Comparison of ENCODE assay signal across 9 cellular contexts in the genomic region with DNA sequence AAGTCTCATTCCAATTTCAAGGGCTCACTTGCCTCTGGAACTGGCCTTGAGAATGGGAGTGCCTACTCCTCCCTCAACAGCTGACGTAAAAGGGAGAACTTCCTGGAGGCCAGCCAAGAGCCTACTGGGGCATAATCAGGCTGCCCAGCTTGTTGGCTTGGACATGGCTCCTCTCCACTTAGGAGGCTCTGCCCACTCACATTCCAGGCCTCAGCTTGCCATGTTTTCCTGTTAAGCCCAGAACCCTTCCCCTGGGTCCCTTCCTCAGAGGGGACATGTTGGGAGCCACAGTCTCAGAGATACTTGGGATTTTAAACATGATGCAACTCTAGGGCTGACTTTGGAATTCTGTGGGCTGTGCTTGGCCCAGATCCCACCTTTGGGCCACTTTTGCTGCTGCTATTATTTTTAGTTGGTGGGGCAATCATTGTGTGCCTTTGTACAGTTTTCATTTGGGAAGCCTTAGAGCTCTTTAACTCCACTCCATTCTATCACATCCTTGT. TPM values are rescaled to one million over a fixed set of nuclear protein-coding genes. Genes with fewer than 3 reads are reported as not detected.
A peak's percentile ranks its signal among the peaks of the same experiment; 100 is the strongest.
DNase-seq lines count a peak whose midpoint lies in the region; ATAC-seq, FAIRE-seq and TF ChIP-seq lines count a peak whose summit lies in the region.
"Had no signal": no experiment of that assay in that cellular context is flagged by ENCODE, and none has a peak within 500 bp of the region (broad histone marks: within the 10 kb centered on the region; RNA-seq: fewer than 3 reads in every experiment).

No MANE protein-coding gene starts in this region.

- H3K27me3 Mint-ChIP-seq in stimulated activated naive B cell treated with anti-CD40 and anti-IgM and Interleukin-4, amounts not matched to agents 10 μg/mL and 1 μg/mL and 100 μg/mL, for 72 hours, result peaks cover 6 to 11% of the 10 kb centered on the region in 2 donors
- no peaks in the 10 kb centered on the region for H3K27me3 Mint-ChIP-seq in activated T-cell treated with anti-CD3 and anti-CD28 coated beads, Interleukin-2, amount 50 U/mL, for 72 hours (ENCODE audit: low read depth)

- H3K4me3 ChIP-seq in PC-3 (ENCODE audit: low read length) (no peak overlapping the region), fibroblast of mammary gland (ENCODE audit: control insufficient read depth, low read depth, low read length) (no peak overlapping the region), pancreas (no peak overlapping the region)
- H3K4me3 ChIP-seq: GM12878 had no signal

- H3K79me2 ChIP-seq in PC-3 (ENCODE audit: low read length), result no peaks in the 10 kb centered on the region

- CTCF ChIA-PET in PC-3 (lab: Charles Lee), result no interaction called here

- peaks cover 2 to 3% of the 10 kb centered on the region in 2 donors for H3K9me3 Mint-ChIP-seq in stimulated activated naive B cell treated with anti-CD40 and anti-IgM and Interleukin-4, amounts not matched to agents 10 μg/mL and 1 μg/mL and 100 μg/mL, for 72 hours
- peaks cover 2 to 3% of the 10 kb centered on the region in 2 donors for H3K9me3 Mint-ChIP-seq in activated T-cell treated with anti-CD3 and anti-CD28 coated beads, Interleukin-2, amount 50 U/mL, for 72 hours

- H3K9me3 ChIP-seq in PC-3 (ENCODE audit: low read length) (no peaks in the 10 kb centered on the region), pancreas (no peaks in the 10 kb centered on the region)

- no peak for ATAC-seq in PC-3
- ATAC-seq in pancreas, result peak; percentile 93 to 96 (median 94)
- ATAC-seq in stimulated activated naive B cell treated with anti-CD40 and anti-IgM and Interleukin-4, amounts not matched to agents 10 μg/mL and 1 μg/mL and 100 μg/mL, for 72 hours (replicated peaks), result no peak
- no peak for ATAC-seq in activated T-cell treated with anti-CD3 and anti-CD28 coated beads, Interleukin-2, amount 50 U/mL, for 72 hours (replicated peaks in 1 of 2)
- ATAC-seq: GM12878 had no signal

- H3F3A ChIP-seq in PC-3 (ENCODE audit: low read length, unreplicated experiment), result no peaks in the 10 kb centered on the region

- H4K20me1 ChIP-seq in PC-3 (ENCODE audit: low read length), result no peaks in the 10 kb centered on the region

- no peaks in the 10 kb centered on the region for H3K36me3 Mint-ChIP-seq in stimulated activated naive B cell treated with anti-CD40 and anti-IgM and Interleukin-4, amounts not matched to agents 10 μg/mL and 1 μg/mL and 100 μg/mL, for 72 hours
- H3K36me3 Mint-ChIP-seq in activated T-cell treated with anti-CD3 and anti-CD28 coated beads, Interleukin-2, amount 50 U/mL, for 72 hours (ENCODE audit: insufficient read depth in 2 of 2), result no peaks in the 10 kb centered on the region

- H3K36me3 ChIP-seq in PC-3 (ENCODE audit: low read depth, low read length), result no peaks in the 10 kb centered on the region
- H3K36me3 ChIP-seq in pancreas, result no peaks in the 10 kb centered on the region

- POLR2A ChIA-PET in PC-3 (lab: Charles Lee; ENCODE audit: unreplicated experiment), result no interaction called here

- H3K4me1 ChIP-seq in PC-3 (ENCODE audit: insufficient read depth, low read length) (peaks cover 3% of the 10 kb centered on the region), pancreas (peaks cover 8 to 18% (median 12%) of the 10 kb centered on the region in 3 donors)

- H3K27ac ChIP-seq in PC-3 (ENCODE audit: low read length) (no peak overlapping the region), pancreas (peak overlapping the region in 2 of 4 donors; percentile 37 to 42)

- no peak overlapping the region for H3K27ac Mint-ChIP-seq in stimulated activated naive B cell treated with anti-CD40 and anti-IgM and Interleukin-4, amounts not matched to agents 10 μg/mL and 1 μg/mL and 100 μg/mL, for 72 hours
- H3K27ac Mint-ChIP-seq in activated T-cell treated with anti-CD3 and anti-CD28 coated beads, Interleukin-2, amount 50 U/mL, for 72 hours, result no peak overlapping the region

- peak; percentile 82 for DNase-seq in DMS53 (lab: John Stamatoyannopoulos, UW)
- DNase-seq in PC-3, result peak; percentile 20
- DNase-seq in fibroblast of mammary gland (ENCODE audit: low read depth), result peak; percentile 78
- DNase-seq in pancreas, result peak; percentile 81 to 92 (median 90)
- DNase-seq in activated CD4-positive, alpha-beta T cell treated with anti-CD3 and anti-CD28 coated beads for 4 hours, result no peak
- DNase-seq in KG1 (lab: John Stamatoyannopoulos, UW), result no peak
- no peak for DNase-seq in stimulated activated naive B cell treated with anti-CD40 and anti-IgM and Interleukin-4, amounts not matched to agents 10 μg/mL and 1 μg/mL and 100 μg/mL, for 72 hours
- no peak for DNase-seq in activated T-cell treated with anti-CD3 and anti-CD28 coated beads, Interleukin-2, amount 50 U/mL, for 72 hours

- no peak overlapping the region for H3K4me2 ChIP-seq in PC-3 (ENCODE audit: low read length)

- WGBS in pancreas, 2 donors, result 7 to 8% methylated on average over 1 of the region's 1 CpG

- H3K9ac ChIP-seq in PC-3 (ENCODE audit: low read length), result no peak overlapping the region

- H3K9me2 ChIP-seq in PC-3 (replicated peaks; ENCODE audit: low read length), result no peaks in the 10 kb centered on the region

- BruUV-seq in PC-3 (replicated peaks; lab: Mats Ljungman, UMichigan), result no TSS peak

- no peak overlapping the region for H2AFZ ChIP-seq in PC-3 (ENCODE audit: low read length)

- no peak overlapping the region for H3K4me3 Mint-ChIP-seq in stimulated activated naive B cell treated with anti-CD40 and anti-IgM and Interleukin-4, amounts not matched to agents 10 μg/mL and 1 μg/mL and 100 μg/mL, for 72 hours
- H3K4me3 Mint-ChIP-seq in activated T-cell treated with anti-CD3 and anti-CD28 coated beads, Interleukin-2, amount 50 U/mL, for 72 hours, result no peak overlapping the region

- intact Hi-C loops in PC-3 (cut with micrococcal nuclease) (no loop called here), pancreas (cut with DNase I) (no loop called here)

- FAIRE-seq in pancreas (lab: Jason Lieb, UNC), result no peak
- FAIRE-seq: GM12878 had no signal

- peaks cover 28% of the 10 kb centered on the region in 2 donors for H3K4me1 Mint-ChIP-seq in stimulated activated naive B cell treated with anti-CD40 and anti-IgM and Interleukin-4, amounts not matched to agents 10 μg/mL and 1 μg/mL and 100 μg/mL, for 72 hours
- peaks cover 32% of the 10 kb centered on the region for H3K4me1 Mint-ChIP-seq in activated T-cell treated with anti-CD3 and anti-CD28 coated beads, Interleukin-2, amount 50 U/mL, for 72 hours (ENCODE audit: low read depth)

- no peak for TF ChIP-seq CTCF in PC-3 (conservative IDR thresholded peaks at IDR 0.05; ENCODE audit: low read depth, low read length)
- no peak for TF ChIP-seq CTCF in fibroblast of mammary gland (conservative IDR thresholded peaks at IDR 0.05; ENCODE audit: control insufficient read depth, insufficient read depth, low read depth, low read length)
- TF ChIP-seq CTCF in pancreas (IDR thresholded peaks at IDR 0.05), result no peak

- H3K27me3 ChIP-seq in PC-3 (ENCODE audit: low read length), result no peaks in the 10 kb centered on the region
- H3K27me3 ChIP-seq in pancreas, result no peaks in the 10 kb centered on the region

RNA-seq across cellular contexts. Expression of gene ADTRP, which starts 31.5 kb away (rescaled TPM):
- total RNA-seq in PC-3 (2014; rRNA removed) (2.0 TPM in 1 of 2 replicates, not detected in the other), pancreas (under 1 TPM in 4 of 6 donors, not detected in 2; 0.09 to 0.44 (median 0.18) TPM)
- under 1 TPM in 1 of 2 donors, not detected in 1; 0.34 TPM for polyA plus RNA-seq in pancreas
- 10 to 100 TPM; 62.4 to 71.6 TPM for total RNA-seq in activated T-cell treated with anti-CD3 and anti-CD28 coated beads, Interleukin-2, amount 50 U/mL, for 72 hours

Comparison
In these comparisons a context has a peak if more than half of its experiments do, and no peak if none do; other contexts are left out.
1. DNase-seq: peak in DMS53 (single experiment), PC-3 (single experiment), fibroblast of mammary gland (single experiment) and pancreas (6 of 6); none in activated CD4-positive, alpha-beta T cell treated with anti-CD3 and anti-CD28 coated beads for 4 hours (0 of 2), KG1 (single experiment), stimulated activated naive B cell treated with anti-CD40 and anti-IgM and Interleukin-4, amounts not matched to agents 10 μg/mL and 1 μg/mL and 100 μg/mL, for 72 hours (single experiment) and activated T-cell treated with anti-CD3 and anti-CD28 coated beads, Interleukin-2, amount 50 U/mL, for 72 hours (0 of 2).
2. ATAC-seq: peak in pancreas (4 of 4); none in PC-3 (single experiment), stimulated activated naive B cell treated with anti-CD40 and anti-IgM and Interleukin-4, amounts not matched to agents 10 μg/mL and 1 μg/mL and 100 μg/mL, for 72 hours (0 of 2) and activated T-cell treated with anti-CD3 and anti-CD28 coated beads, Interleukin-2, amount 50 U/mL, for 72 hours (0 of 2).
3. RNA of gene ADTRP, which starts 31.5 kb away (total RNA-seq): 62.4 to 71.6 TPM in activated T-cell treated with anti-CD3 and anti-CD28 coated beads, Interleukin-2, amount 50 U/mL, for 72 hours; 0.09 to 0.44 TPM in pancreas and 2.0 TPM in PC-3; every median in the first group is over 10 times any median in the second.